Comparison of ENCODE assay signal across 1 cellular context in genomic region chr14:21241218-21241819, GRCh38.
TF ChIP-seq lines count a peak whose summit lies in the region.

No MANE protein-coding gene starts in this region.

TF ChIP-seq in HepG2, 621 proteins besides CTCF, POLR2A, EP300 and RAD21:
- TF ChIP-seq TBX2 (CRISPR knock-in tag; IDR thresholded peaks at IDR 0.05; ENCODE audit: borderline replicate concordance) (no peak), ZNF232 (CRISPR knock-in tag; IDR thresholded peaks at IDR 0.05; ENCODE audit: borderline replicate concordance) (no peak), BHLHE40 (IDR thresholded peaks at IDR 0.05; ENCODE audit: low read length) (no peak), GATAD2A (CRISPR knock-in tag; IDR thresholded peaks at IDR 0.05) (0 out of 2 replicates have a peak, but pooled peaks have one; percentile 8), ATM (IDR thresholded peaks at IDR 0.05; ENCODE audit: borderline replicate concordance) (no peak), ZNF136 (CRISPR knock-in tag; IDR thresholded peaks at IDR 0.05; ENCODE audit: low read depth) (no peak), ZNF180 (CRISPR knock-in tag; IDR thresholded peaks at IDR 0.05; ENCODE audit: borderline replicate concordance, low read depth) (no peak), ZNF678 (CRISPR knock-in tag; IDR thresholded peaks at IDR 0.05) (no peak), ZNF10 (CRISPR knock-in tag; IDR thresholded peaks at IDR 0.05; ENCODE audit: borderline replicate concordance, low read depth) (no peak), PAWR (CRISPR knock-in tag; IDR thresholded peaks at IDR 0.05; ENCODE audit: borderline replicate concordance) (no peak), POGZ (CRISPR knock-in tag; IDR thresholded peaks at IDR 0.05) (no peak), ELF3 (CRISPR knock-in tag; IDR thresholded peaks at IDR 0.05) (no peak), ZSCAN9 (CRISPR knock-in tag; IDR thresholded peaks at IDR 0.05; ENCODE audit: borderline replicate concordance) (no peak), ZBTB42 (CRISPR knock-in tag; IDR thresholded peaks at IDR 0.05) (no peak), SSRP1 (CRISPR knock-in tag; IDR thresholded peaks at IDR 0.05) (no peak; the same call in 1 of the 2 replicates), PRMT3 (CRISPR knock-in tag; IDR thresholded peaks at IDR 0.05; ENCODE audit: borderline replicate concordance, low read depth) (no peak), SALL1 (CRISPR knock-in tag; IDR thresholded peaks at IDR 0.05) (no peak), ZNF230 (CRISPR knock-in tag; IDR thresholded peaks at IDR 0.05) (no peak), MAFF (IDR thresholded peaks at IDR 0.05; ENCODE audit: low read depth, low read length) (peak; percentile 52; the same call in 1 of the 2 replicates), HOMEZ (CRISPR knock-in tag; IDR thresholded peaks at IDR 0.05; ENCODE audit: low read depth) (no peak), NBN (conservative IDR thresholded peaks at IDR 0.05) (no peak), MAFK (conservative IDR thresholded peaks at IDR 0.05 in 1 of 2, IDR thresholded peaks at IDR 0.05 in 1 of 2; ENCODE audit: low read length in 2 of 2) (peak; percentile 54 to 67), EED (CRISPR knock-in tag; IDR thresholded peaks at IDR 0.05) (no peak), ZNF749 (CRISPR knock-in tag; IDR thresholded peaks at IDR 0.05; ENCODE audit: borderline replicate concordance) (no peak), ZBTB21 (CRISPR knock-in tag; IDR thresholded peaks at IDR 0.05) (no peak), CREBL2 (CRISPR knock-in tag; IDR thresholded peaks at IDR 0.05; ENCODE audit: borderline replicate concordance) (no peak), ZNF512B (CRISPR knock-in tag; IDR thresholded peaks at IDR 0.05; ENCODE audit: borderline replicate concordance) (no peak), KLF9 (CRISPR knock-in tag; IDR thresholded peaks at IDR 0.05; ENCODE audit: low read depth) (no peak), ZSCAN31 (CRISPR knock-in tag; IDR thresholded peaks at IDR 0.05; ENCODE audit: low read depth) (no peak), ZNF383 (CRISPR knock-in tag; IDR thresholded peaks at IDR 0.05; ENCODE audit: borderline replicate concordance) (no peak), ZNF468 (CRISPR knock-in tag; IDR thresholded peaks at IDR 0.05) (no peak), MIXL1 (CRISPR knock-in tag; IDR thresholded peaks at IDR 0.05) (0 out of 2 replicates have a peak, but pooled peaks have one; percentile 21), ZNF598 (CRISPR knock-in tag; IDR thresholded peaks at IDR 0.05; ENCODE audit: borderline replicate concordance) (no peak), AGO2 (optimal IDR thresholded peaks at IDR 0.05; ENCODE audit: low read depth, low read length) (peak; percentile 22), ZNF431 (CRISPR knock-in tag; IDR thresholded peaks at IDR 0.05; ENCODE audit: borderline replicate concordance, low read depth) (no peak), PAF1 (CRISPR knock-in tag; IDR thresholded peaks at IDR 0.05) (0 out of 2 replicates have a peak, but pooled peaks have one; percentile 21), SOX13 (IDR thresholded peaks at IDR 0.05) (no peak), SOX13 (CRISPR knock-in tag; conservative IDR thresholded peaks at IDR 0.05 in 1 of 2, IDR thresholded peaks at IDR 0.05 in 1 of 2) (0 out of 4 replicates have a peak, but pooled peaks of 1 of the 2 experiments have one; percentile 79), CHD4 (IDR thresholded peaks at IDR 0.05; ENCODE audit: borderline replicate concordance, low read length) (0 out of 2 replicates have a peak, but pooled peaks have one; percentile 48), NFE2L2 (IDR thresholded peaks at IDR 0.05; ENCODE audit: low read length) (no peak), RBM22 (optimal IDR thresholded peaks at IDR 0.05; ENCODE audit: low read length) (peak; percentile 63), ZNF652 (CRISPR knock-in tag; IDR thresholded peaks at IDR 0.05; ENCODE audit: borderline replicate concordance, low read depth) (no peak), CREB1 (IDR thresholded peaks at IDR 0.05) (no peak), CREB1 (CRISPR knock-in tag; IDR thresholded peaks at IDR 0.05) (0 out of 2 replicates have a peak, but pooled peaks have one; percentile 11), ZNF556 (CRISPR knock-in tag; IDR thresholded peaks at IDR 0.05; ENCODE audit: borderline replicate concordance) (no peak), STAG1 (CRISPR knock-in tag; IDR thresholded peaks at IDR 0.05) (peak; percentile 33)
- TF ChIP-seq, protein P1, sequence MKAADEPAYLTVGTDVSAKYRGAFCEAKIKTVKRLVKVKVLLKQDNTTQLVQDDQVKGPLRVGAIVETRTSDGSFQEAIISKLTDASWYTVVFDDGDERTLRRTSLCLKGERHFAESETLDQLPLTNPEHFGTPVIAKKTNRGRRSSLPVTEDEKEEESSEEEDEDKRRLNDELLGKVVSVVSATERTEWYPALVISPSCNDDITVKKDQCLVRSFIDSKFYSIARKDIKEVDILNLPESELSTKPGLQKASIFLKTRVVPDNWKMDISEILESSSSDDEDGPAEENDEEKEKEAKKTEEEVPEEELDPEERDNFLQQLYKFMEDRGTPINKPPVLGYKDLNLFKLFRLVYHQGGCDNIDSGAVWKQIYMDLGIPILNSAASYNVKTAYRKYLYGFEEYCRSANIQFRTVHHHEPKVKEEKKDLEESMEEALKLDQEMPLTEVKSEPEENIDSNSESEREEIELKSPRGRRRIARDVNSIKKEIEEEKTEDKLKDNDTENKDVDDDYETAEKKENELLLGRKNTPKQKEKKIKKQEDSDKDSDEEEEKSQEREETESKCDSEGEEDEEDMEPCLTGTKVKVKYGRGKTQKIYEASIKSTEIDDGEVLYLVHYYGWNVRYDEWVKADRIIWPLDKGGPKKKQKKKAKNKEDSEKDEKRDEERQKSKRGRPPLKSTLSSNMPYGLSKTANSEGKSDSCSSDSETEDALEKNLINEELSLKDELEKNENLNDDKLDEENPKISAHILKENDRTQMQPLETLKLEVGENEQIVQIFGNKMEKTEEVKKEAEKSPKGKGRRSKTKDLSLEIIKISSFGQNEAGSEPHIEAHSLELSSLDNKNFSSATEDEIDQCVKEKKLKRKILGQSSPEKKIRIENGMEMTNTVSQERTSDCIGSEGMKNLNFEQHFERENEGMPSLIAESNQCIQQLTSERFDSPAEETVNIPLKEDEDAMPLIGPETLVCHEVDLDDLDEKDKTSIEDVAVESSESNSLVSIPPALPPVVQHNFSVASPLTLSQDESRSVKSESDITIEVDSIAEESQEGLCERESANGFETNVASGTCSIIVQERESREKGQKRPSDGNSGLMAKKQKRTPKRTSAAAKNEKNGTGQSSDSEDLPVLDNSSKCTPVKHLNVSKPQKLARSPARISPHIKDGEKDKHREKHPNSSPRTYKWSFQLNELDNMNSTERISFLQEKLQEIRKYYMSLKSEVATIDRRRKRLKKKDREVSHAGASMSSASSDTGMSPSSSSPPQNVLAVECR (CRISPR knock-in tag; IDR thresholded peaks at IDR 0.05; ENCODE audit: borderline replicate concordance) = no peak
- TF ChIP-seq, protein P2, sequence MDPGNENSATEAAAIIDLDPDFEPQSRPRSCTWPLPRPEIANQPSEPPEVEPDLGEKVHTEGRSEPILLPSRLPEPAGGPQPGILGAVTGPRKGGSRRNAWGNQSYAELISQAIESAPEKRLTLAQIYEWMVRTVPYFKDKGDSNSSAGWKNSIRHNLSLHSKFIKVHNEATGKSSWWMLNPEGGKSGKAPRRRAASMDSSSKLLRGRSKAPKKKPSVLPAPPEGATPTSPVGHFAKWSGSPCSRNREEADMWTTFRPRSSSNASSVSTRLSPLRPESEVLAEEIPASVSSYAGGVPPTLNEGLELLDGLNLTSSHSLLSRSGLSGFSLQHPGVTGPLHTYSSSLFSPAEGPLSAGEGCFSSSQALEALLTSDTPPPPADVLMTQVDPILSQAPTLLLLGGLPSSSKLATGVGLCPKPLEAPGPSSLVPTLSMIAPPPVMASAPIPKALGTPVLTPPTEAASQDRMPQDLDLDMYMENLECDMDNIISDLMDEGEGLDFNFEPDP (CRISPR knock-in tag; conservative IDR thresholded peaks at IDR 0.05) = 0 out of 2 replicates have a peak, but pooled peaks have one; percentile 13
- TF ChIP-seq, protein P3, sequence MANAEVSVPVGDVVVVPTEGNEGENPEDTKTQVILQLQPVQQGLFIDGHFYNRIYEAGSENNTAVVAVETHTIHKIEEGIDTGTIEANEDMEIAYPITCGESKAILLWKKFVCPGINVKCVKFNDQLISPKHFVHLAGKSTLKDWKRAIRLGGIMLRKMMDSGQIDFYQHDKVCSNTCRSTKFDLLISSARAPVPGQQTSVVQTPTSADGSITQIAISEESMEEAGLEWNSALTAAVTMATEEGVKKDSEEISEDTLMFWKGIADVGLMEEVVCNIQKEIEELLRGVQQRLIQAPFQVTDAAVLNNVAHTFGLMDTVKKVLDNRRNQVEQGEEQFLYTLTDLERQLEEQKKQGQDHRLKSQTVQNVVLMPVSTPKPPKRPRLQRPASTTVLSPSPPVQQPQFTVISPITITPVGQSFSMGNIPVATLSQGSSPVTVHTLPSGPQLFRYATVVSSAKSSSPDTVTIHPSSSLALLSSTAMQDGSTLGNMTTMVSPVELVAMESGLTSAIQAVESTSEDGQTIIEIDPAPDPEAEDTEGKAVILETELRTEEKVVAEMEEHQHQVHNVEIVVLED (CRISPR knock-in tag; IDR thresholded peaks at IDR 0.05; ENCODE audit: borderline replicate concordance) = 0 out of 2 replicates have a peak, but pooled peaks have one; percentile 22
- TF ChIP-seq, protein P4, sequence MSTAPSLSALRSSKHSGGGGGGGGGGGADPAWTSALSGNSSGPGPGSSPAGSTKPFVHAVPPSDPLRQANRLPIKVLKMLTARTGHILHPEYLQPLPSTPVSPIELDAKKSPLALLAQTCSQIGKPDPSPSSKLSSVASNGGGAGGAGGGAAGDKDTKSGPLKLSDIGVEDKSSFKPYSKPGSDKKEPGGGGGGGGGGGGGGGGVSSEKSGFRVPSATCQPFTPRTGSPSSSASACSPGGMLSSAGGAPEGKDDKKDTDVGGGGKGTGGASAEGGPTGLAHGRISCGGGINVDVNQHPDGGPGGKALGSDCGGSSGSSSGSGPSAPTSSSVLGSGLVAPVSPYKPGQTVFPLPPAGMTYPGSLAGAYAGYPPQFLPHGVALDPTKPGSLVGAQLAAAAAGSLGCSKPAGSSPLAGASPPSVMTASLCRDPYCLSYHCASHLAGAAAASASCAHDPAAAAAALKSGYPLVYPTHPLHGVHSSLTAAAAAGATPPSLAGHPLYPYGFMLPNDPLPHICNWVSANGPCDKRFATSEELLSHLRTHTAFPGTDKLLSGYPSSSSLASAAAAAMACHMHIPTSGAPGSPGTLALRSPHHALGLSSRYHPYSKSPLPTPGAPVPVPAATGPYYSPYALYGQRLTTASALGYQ (CRISPR knock-in tag; IDR thresholded peaks at IDR 0.05) = no peak
